8 cellular contexts compared by ENCODE assay signal in the genomic region with DNA sequence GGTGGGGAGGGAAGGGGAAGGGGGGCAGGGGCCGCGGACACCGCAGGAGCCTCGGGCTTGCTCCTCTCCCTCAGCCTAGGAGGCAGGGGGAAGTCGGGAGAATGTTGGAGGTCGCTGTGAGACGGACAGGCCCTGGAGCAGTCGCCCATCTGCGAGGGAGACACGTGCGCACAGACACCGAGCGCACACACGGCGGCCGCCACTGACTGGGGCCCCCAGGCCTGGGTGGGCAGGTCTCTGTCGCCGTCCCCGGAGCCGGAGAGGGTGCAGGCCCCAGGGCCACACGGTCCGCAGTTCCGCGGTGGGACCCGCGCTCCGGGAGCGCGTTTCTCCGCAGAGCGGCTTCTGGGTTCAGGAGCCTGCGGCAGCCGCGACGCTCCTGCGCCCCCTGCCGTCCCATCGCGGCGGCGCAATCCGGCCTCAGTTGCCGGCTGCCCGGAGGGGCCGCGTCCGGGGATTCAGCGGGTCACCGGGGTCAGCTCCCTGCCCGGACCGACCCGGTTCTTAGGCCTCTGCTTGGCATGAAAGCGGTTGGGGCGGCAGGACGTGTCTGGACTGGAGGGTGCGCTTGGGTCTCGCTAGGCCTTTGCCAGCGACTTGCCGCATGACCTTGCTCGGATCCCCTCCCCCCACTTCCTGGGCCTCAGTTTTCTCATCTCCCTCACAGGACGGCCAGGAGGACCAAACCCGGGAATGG. TPM values are rescaled to one million over a fixed set of nuclear protein-coding genes. Genes with fewer than 3 reads are reported as not detected.
A peak's percentile ranks its signal among the peaks of the same experiment; 100 is the strongest.
DNase-seq lines count a peak whose midpoint lies in the region; ATAC-seq and TF ChIP-seq lines count a peak whose summit lies in the region.

No MANE protein-coding gene starts in this region.

- TF ChIP-seq CTCF in choroid plexus epithelial cell (conservative IDR thresholded peaks at IDR 0.05; ENCODE audit: low read depth, low read length), result peak; percentile 67
- TF ChIP-seq CTCF in left lung (IDR thresholded peaks at IDR 0.05), result peak; percentile 94 to 95

- H3K9me3 ChIP-seq in left lung, result no peaks in the 10 kb centered on the region

- intact Hi-C loops in left lung (cut with DNase I), result loop anchor here in 1 of 2 donors (5.0 to 10.0 kb wide), 2 partner anchors 56 to 168 kb away; no protein-coding TSS in a partner anchor

- ATAC-seq in left lung (peak; percentile 92), HG02759 (IDR thresholded peaks at IDR 0.05; ENCODE audit: unreplicated experiment) (no peak)

- H3K27ac ChIP-seq in left lung, result no peak overlapping the region

- H3K4me3 ChIP-seq in choroid plexus epithelial cell (ENCODE audit: low read depth, low read length) (peak overlapping the region; percentile 48), left lung (peak overlapping the region; percentile 33 to 42)

- peak in 2 of 3 experiments; percentile 87 for DNase-seq in NCI-H1417 (lab: John Stamatoyannopoulos, UW)
- DNase-seq in NCI-H1417 treated with DMSO at 0.1 percent for 48 hours (lab: John Stamatoyannopoulos, UW), result no peak
- DNase-seq in NCI-H2171 (lab: John Stamatoyannopoulos, UW), result peak; percentile 46
- DNase-seq in activated CD4-positive, alpha-beta T cell treated with anti-CD3 and anti-CD28 coated beads for 4 hours, result peak; percentile 52 to 53
- peak; percentile 47 for DNase-seq in choroid plexus epithelial cell (ENCODE audit: low read depth)
- DNase-seq in left lung, result peak; percentile 60 to 92
- DNase-seq in stimulated activated CD4-positive, alpha-beta T cell treated with anti-CD3 and anti-CD28 coated beads, Interleukin-4, amount 100 ng/mL, for 4 hours, result peak; percentile 45 to 71

- H3K36me3 ChIP-seq in left lung, result no peaks in the 10 kb centered on the region

- H3K27me3 ChIP-seq in left lung, result peaks cover 11 to 61% of the 10 kb centered on the region in 2 donors

- H3K4me1 ChIP-seq in left lung, result peaks cover 7 to 21% of the 10 kb centered on the region in 2 donors

RNA-seq across cellular contexts. Expression of gene PDE2A, which starts 31.3 kb away (rescaled TPM):
- total RNA-seq in left lung, result 10 to 100 TPM in 1 of 2 donors, 1 to 10 TPM in 1; 9.7 to 13.8 TPM
